ENCODE assay signal across 22 cellular contexts in the genomic region with DNA sequence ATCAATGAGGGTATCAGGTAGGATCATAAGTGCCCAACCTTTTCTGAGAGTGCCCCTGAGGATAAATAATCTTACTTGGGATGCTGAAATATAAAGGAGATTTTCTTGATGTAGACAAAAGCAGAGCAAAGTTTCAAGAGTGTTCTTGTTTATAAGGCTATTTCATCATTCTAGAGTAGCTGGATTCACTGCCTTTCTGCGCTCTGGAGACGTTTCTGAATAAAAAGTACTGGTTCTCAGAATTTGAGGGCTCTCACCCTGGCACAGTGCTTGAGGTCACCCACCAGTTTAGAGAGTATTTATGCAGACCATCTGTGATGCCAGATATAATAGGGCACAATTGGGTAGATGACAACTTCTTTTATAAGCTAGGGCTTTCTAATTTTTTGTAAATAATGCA.
DNase-seq lines count a peak whose midpoint lies in the region; ATAC-seq and TF ChIP-seq lines count a peak whose summit lies in the region.
"Had no signal": no experiment of that assay in that cellular context is flagged by ENCODE, and none has a peak within 500 bp of the region (broad histone marks: within the 10 kb centered on the region; RNA-seq: fewer than 3 reads in every experiment).

No MANE protein-coding gene starts in this region.

- H3K14ac ChIP-seq in mesenchymal stem cell (ENCODE audit: low read length in 2 of 2) = no peak overlapping the region

- no peaks in the 10 kb centered on the region for H3K79me1 ChIP-seq in mesenchymal stem cell (replicated peaks; ENCODE audit: low read length, poor library complexity, severe bottlenecking)

- peak overlapping the region; percentile 24 for H3K27ac ChIP-seq in colonic mucosa
- H3K27ac ChIP-seq in mesenchymal stem cell (ENCODE audit: low read length, poor library complexity, severe bottlenecking) = peak overlapping the region; percentile 26
- H3K27ac ChIP-seq in tibial artery = peak overlapping the region; percentile 69 to 83
- H3K27ac ChIP-seq: hepatocyte, KMS-11 had no signal

- no peak overlapping the region for H2BK15ac ChIP-seq in mesenchymal stem cell (ENCODE audit: low read depth, poor library complexity, severe bottlenecking)

- no peak overlapping the region for H2AFZ ChIP-seq in mesenchymal stem cell (ENCODE audit: low read depth, low read length)
- H2AFZ ChIP-seq: hepatocyte had no signal

- intact Hi-C loops in colonic mucosa (cut with DNase I) (no loop called here), tibial artery (cut with DNase I; ENCODE audit: low total_unique reads) (no loop called here)

- H3K27ac Mint-ChIP-seq in HFFc6 = peak overlapping the region; percentile 92
- H3K27ac Mint-ChIP-seq: activated naive CD4-positive, alpha-beta T cell treated with anti-CD3 and anti-CD28 coated beads, Interleukin-2, amount 50 U/mL, for 72 hours; activated T-cell treated with anti-CD3 and anti-CD28 coated beads, Interleukin-2, amount 50 U/mL, for 72 hours; nephron progenitor cell; stimulated activated effector memory CD8-positive, alpha-beta T cell treated with anti-CD3 and anti-CD28 coated beads, Interleukin-12 subunit alpha, Interleukin-12 subunit beta, amount 100 ng/mL, for 72 hours had no signal

- H4K8ac ChIP-seq in mesenchymal stem cell (ENCODE audit: low read length) = no peak overlapping the region

- H2AK5ac ChIP-seq in mesenchymal stem cell (ENCODE audit: low read length, severe bottlenecking) = no peak overlapping the region

- no peak overlapping the region for H2BK12ac ChIP-seq in mesenchymal stem cell (ENCODE audit: low read length in 2 of 2)

- no peaks in the 10 kb centered on the region for H3K27me3 ChIP-seq in colonic mucosa
- no peaks in the 10 kb centered on the region for H3K27me3 ChIP-seq in mesenchymal stem cell (ENCODE audit: control insufficient read depth in 1 of 2, insufficient read depth in 1 of 2, low read length in 2 of 2)
- no peaks in the 10 kb centered on the region for H3K27me3 ChIP-seq in tibial artery
- H3K27me3 ChIP-seq: hepatocyte had no signal

- no peaks in the 10 kb centered on the region for H3K27me3 Mint-ChIP-seq in HFFc6 (ENCODE audit: insufficient read depth)

- H3K9me3 Mint-ChIP-seq in HFFc6 = peaks cover 5% of the 10 kb centered on the region; the same call in 1 of the 2 replicates

- H3K36me3 Mint-ChIP-seq in HFFc6 (ENCODE audit: low read depth) = peaks cover 11% of the 10 kb centered on the region; the same call in 1 of the 2 replicates
- H3K36me3 Mint-ChIP-seq: brain; stimulated activated effector memory CD8-positive, alpha-beta T cell treated with anti-CD3 and anti-CD28 coated beads, Interleukin-12 subunit alpha, Interleukin-12 subunit beta, amount 100 ng/mL, for 72 hours had no signal

- no peak overlapping the region for H4K91ac ChIP-seq in mesenchymal stem cell (ENCODE audit: low read length)

- H3K4ac ChIP-seq in mesenchymal stem cell (ENCODE audit: low read depth in 1 of 2, low read length in 2 of 2) = peak overlapping the region in 1 of 2 experiments; percentile 34

- H3K4me2 ChIP-seq in mesenchymal stem cell (ENCODE audit: low read length, poor library complexity, severe bottlenecking) = no peak overlapping the region
- H3K4me2 ChIP-seq: hepatocyte, KMS-11 had no signal

- H3K4me1 ChIP-seq in colonic mucosa (no peaks in the 10 kb centered on the region), mesenchymal stem cell (ENCODE audit: control insufficient read depth, insufficient read depth, low read depth, low read length) (peaks cover 14% of the 10 kb centered on the region), tibial artery (peaks cover 0 to 72% (median 49%) of the 10 kb centered on the region in 4 donors)

- peak overlapping the region in 1 of 2 experiments; percentile 65 for H3K18ac ChIP-seq in mesenchymal stem cell (ENCODE audit: low read depth in 1 of 2, low read length in 2 of 2)

- no peak overlapping the region for H2BK5ac ChIP-seq in mesenchymal stem cell (ENCODE audit: low read depth, low read length, poor library complexity, severe bottlenecking)

- H3K9me3 ChIP-seq in colonic mucosa (no peaks in the 10 kb centered on the region), mesenchymal stem cell (ENCODE audit: control insufficient read depth, low read length) (no peaks in the 10 kb centered on the region), tibial artery (no peaks in the 10 kb centered on the region)

- peaks cover 78% of the 10 kb centered on the region for H3K4me1 Mint-ChIP-seq in HFFc6 (ENCODE audit: low read depth)
- H3K4me1 Mint-ChIP-seq: nephron progenitor cell; stimulated activated effector memory CD8-positive, alpha-beta T cell treated with anti-CD3 and anti-CD28 coated beads, Interleukin-12 subunit alpha, Interleukin-12 subunit beta, amount 100 ng/mL, for 72 hours had no signal

- H3K9ac ChIP-seq in colonic mucosa (ENCODE audit: low read depth in 2 of 2, low read length in 2 of 2) (no peak overlapping the region), mesenchymal stem cell (ENCODE audit: low read length) (peak overlapping the region; percentile 4)
- H3K9ac ChIP-seq: KMS-11 had no signal

- no peak for ATAC-seq in HG03378 (IDR thresholded peaks at IDR 0.05; ENCODE audit: unreplicated experiment)

- H3K36me3 ChIP-seq in colonic mucosa (no peaks in the 10 kb centered on the region), mesenchymal stem cell (ENCODE audit: control insufficient read depth in 1 of 2, insufficient read depth in 2 of 2, low read depth in 1 of 2, low read length in 2 of 2) (no peaks in the 10 kb centered on the region), tibial artery (no peaks in the 10 kb centered on the region)

- TF ChIP-seq CTCF in HFFc6 (IDR thresholded peaks at IDR 0.05) (no peak), colonic mucosa (IDR thresholded peaks at IDR 0.05) (no peak), tibial artery (IDR thresholded peaks at IDR 0.05) (no peak)

- DNase-seq in HFFc6 (no peak), colonic mucosa (no peak), mesenchymal stem cell (no peak), tibial artery (no peak), activated T-cell treated with anti-CD3 and anti-CD28 coated beads for 4 hours (no peak)
- no peak for DNase-seq in stimulated activated CD4-positive, alpha-beta T cell treated with anti-CD3 and anti-CD28 coated beads, Interleukin-2, amount 100 ng/mL, for 48 hours
- DNase-seq: activated CD4-positive, CD25-positive, alpha-beta regulatory T cell; activated T-cell treated with anti-CD3 and anti-CD28 coated beads, Interleukin-2, amount 50 U/mL, for 72 hours; H7; islet precursor cell; NCI-H1048; NCI-H2081 treated with DMSO at 0.1 percent for 48 hours; NCI-H510A treated with DMSO at 0.1 percent for 48 hours; nephron progenitor cell; SHP77 treated with DMSO at 0.1 percent for 48 hours; T-helper 2 cell had no signal

- H3K4me3 Mint-ChIP-seq in HFFc6 = peak overlapping the region; percentile 23; the same call in 1 of the 2 replicates
- H3K4me3 Mint-ChIP-seq: activated T-cell treated with anti-CD3 and anti-CD28 coated beads, Interleukin-2, amount 50 U/mL, for 72 hours; brain; nephron progenitor cell; stimulated activated effector memory CD8-positive, alpha-beta T cell treated with anti-CD3 and anti-CD28 coated beads, Interleukin-12 subunit alpha, Interleukin-12 subunit beta, amount 100 ng/mL, for 72 hours had no signal

- WGBS in mesenchymal stem cell = 9% methylated on average over 2 of the region's 2 CpGs

- H2BK120ac ChIP-seq in mesenchymal stem cell (ENCODE audit: low read depth, low read length) = no peak overlapping the region

- H3K23ac ChIP-seq in mesenchymal stem cell (ENCODE audit: low read length in 2 of 2) = no peak overlapping the region

- H3K4me3 ChIP-seq in colonic mucosa (no peak overlapping the region), mesenchymal stem cell (ENCODE audit: insufficient read depth in 1 of 2, low read depth in 1 of 2, low read length in 2 of 2) (no peak overlapping the region), tibial artery (no peak overlapping the region)
- H3K4me3 ChIP-seq: hepatocyte had no signal

Comparison
In these comparisons a context has a peak if more than half of its experiments do, and no peak if none do; other contexts are left out.
1. H3K27ac ChIP-seq: peak in every context shown above with its lines; median percentile 76 in tibial artery; 26 in mesenchymal stem cell; 24 in colonic mucosa.